10 cellular contexts compared by ENCODE assay signal in genomic region chr6:17972074-17972966, GRCh38. TPM values are rescaled to one million over a fixed set of nuclear protein-coding genes. Genes with fewer than 3 reads are reported as not detected.
DNase-seq lines count a peak whose midpoint lies in the region; ATAC-seq and TF ChIP-seq lines count a peak whose summit lies in the region.
"Had no signal": no experiment of that assay in that cellular context is flagged by ENCODE, and none has a peak within 500 bp of the region (broad histone marks: within the 10 kb centered on the region; RNA-seq: fewer than 3 reads in every experiment).

No MANE protein-coding gene starts in this region.

- BruUV-seq in HCT116 (replicated peaks; lab: Mats Ljungman, UMichigan), result no TSS peak

- intact Hi-C loops in HCT116 (cut with micrococcal nuclease), result no loop called here
- intact Hi-C loops in ascending aorta (cut with DNase I), result no loop called here
- intact Hi-C loops in right cardiac atrium (cut with DNase I), result loop anchor here in 1 of 4 donors (5.0 kb wide), 1 partner anchor 40 kb away; no protein-coding TSS in a partner anchor
- intact Hi-C loops in sciatic nerve (cut with DNase I), result no loop called here

- POLR2A ChIA-PET in HCT116 (lab: Charles Lee), result no interaction called here

- peaks cover 10 to 23% of the 10 kb centered on the region in 2 experiments; a peak in 3 of 4 replicates for H3K4me1 ChIP-seq in HCT116 (ENCODE audit: control insufficient read depth in 1 of 2, insufficient read depth in 2 of 2, low read length in 2 of 2)
- H3K4me1 ChIP-seq in ascending aorta, result peaks cover 0 to 39% of the 10 kb centered on the region in 2 donors
- peaks cover 19% of the 10 kb centered on the region for H3K4me1 ChIP-seq in right cardiac atrium (ENCODE audit: control insufficient read depth, insufficient read depth, low read length)
- no peaks in the 10 kb centered on the region for H3K4me1 ChIP-seq in effector memory CD4-positive, alpha-beta T cell (ENCODE audit: control insufficient read depth, insufficient read depth, low read length, poor library complexity, severe bottlenecking)

- H3K4me3 ChIP-seq in HCT116 (replicated peaks in 1 of 2; ENCODE audit: low read depth in 1 of 2, low read length in 2 of 2), result no peak overlapping the region
- H3K4me3 ChIP-seq in ascending aorta, result no peak overlapping the region
- H3K4me3 ChIP-seq in right cardiac atrium (ENCODE audit: low read length), result peak overlapping the region; percentile 3
- H3K4me3 ChIP-seq in effector memory CD4-positive, alpha-beta T cell (ENCODE audit: insufficient read depth, low read depth, low read length, poor library complexity, severe bottlenecking), result no peak overlapping the region

- ATAC-seq in HCT116 (no peak), right cardiac atrium (peak; percentile 40 to 70), sciatic nerve (peak; percentile 49)

- peaks cover 13% of the 10 kb centered on the region for H3K79me2 ChIP-seq in HCT116 (ENCODE audit: insufficient read depth, low read length)

- H3K9me3 ChIP-seq in HCT116 (ENCODE audit: control insufficient read depth in 1 of 2, insufficient read depth in 1 of 2, low read depth in 1 of 2, low read length in 2 of 2) (no peaks in the 10 kb centered on the region), ascending aorta (no peaks in the 10 kb centered on the region), right cardiac atrium (ENCODE audit: control insufficient read depth, low read length) (no peaks in the 10 kb centered on the region)
- no peaks in the 10 kb centered on the region for H3K9me3 ChIP-seq in effector memory CD4-positive, alpha-beta T cell (ENCODE audit: control insufficient read depth, low read length)

- TF ChIP-seq RAD21 in HCT116 (IDR thresholded peaks at IDR 0.05; ENCODE audit: low read depth), result no peak

- peak overlapping the region; percentile 52 for H3K4me2 ChIP-seq in HCT116 (ENCODE audit: low read length)

- TF ChIP-seq CTCF in HCT116 (IDR thresholded peaks at IDR 0.05 in 2 of 3, conservative IDR thresholded peaks at IDR 0.05 in 1 of 3; ENCODE audit: borderline replicate concordance in 1 of 3, insufficient read depth in 1 of 3, low read depth in 2 of 3, low read length in 2 of 3) (no peak), ascending aorta (IDR thresholded peaks at IDR 0.05) (no peak)

- H4K20me1 ChIP-seq in HCT116 (ENCODE audit: insufficient read depth), result no peaks in the 10 kb centered on the region

- H2AFZ ChIP-seq in HCT116 (ENCODE audit: low read depth, low read length, poor library complexity, severe bottlenecking), result no peak overlapping the region

- no peaks in the 10 kb centered on the region for H3K36me3 ChIP-seq in HCT116 (ENCODE audit: control insufficient read depth in 1 of 2, insufficient read depth in 2 of 2, low read length in 2 of 2)
- no peaks in the 10 kb centered on the region for H3K36me3 ChIP-seq in ascending aorta
- H3K36me3 ChIP-seq in effector memory CD4-positive, alpha-beta T cell (ENCODE audit: control insufficient read depth, insufficient read depth, low read length), result no peaks in the 10 kb centered on the region

- WGBS in right cardiac atrium, result 38% methylated on average over 7 of the region's 7 CpGs

- H3K27ac ChIP-seq in HCT116 (ENCODE audit: low read depth, low read length), result no peak overlapping the region
- H3K27ac ChIP-seq in ascending aorta, result peak overlapping the region; percentile 35 to 41
- H3K27ac ChIP-seq in right cardiac atrium (ENCODE audit: low read length), result peak overlapping the region; percentile 79
- H3K27ac ChIP-seq in effector memory CD4-positive, alpha-beta T cell (ENCODE audit: insufficient read depth, low read length, poor library complexity, severe bottlenecking), result no peak overlapping the region

- RAD21 ChIA-PET in HCT116 (lab: Charles Lee; ENCODE audit: low non-redundant PET in 1 of 2, low total read pairs in 2 of 2, uncharacterized antibody in 2 of 2, unreplicated experiment in 2 of 2), result no interaction called here

- H3K9me2 ChIP-seq in HCT116 (ENCODE audit: insufficient read depth), result no peaks in the 10 kb centered on the region

- CTCF ChIA-PET in HCT116 (lab: Charles Lee), result no interaction called here

- no peak for DNase-seq in HCT116 (ENCODE audit: low read depth, low spot score)
- DNase-seq in ascending aorta (ENCODE audit: low spot score in 2 of 2), result no peak
- no peak for DNase-seq in right cardiac atrium
- DNase-seq in sciatic nerve (ENCODE audit: low spot score), result no peak
- no peak for DNase-seq in RPMI8226
- no peak for DNase-seq in activated gamma-delta T cell treated with Interleukin-2 at 50 U/mL for 16 hours
- no peak for DNase-seq in globus pallidus (ENCODE audit: low spot score)
- no peak for DNase-seq in effector memory CD4-positive, alpha-beta T cell
- DNase-seq: CD4-positive, alpha-beta memory T cell; NCI-H2029 had no signal

- H3K27me3 ChIP-seq in HCT116 (ENCODE audit: insufficient read depth, low read length), result no peaks in the 10 kb centered on the region
- H3K27me3 ChIP-seq in ascending aorta, result no peaks in the 10 kb centered on the region
- no peaks in the 10 kb centered on the region for H3K27me3 ChIP-seq in right cardiac atrium (ENCODE audit: control insufficient read depth, insufficient read depth)
- H3K27me3 ChIP-seq in effector memory CD4-positive, alpha-beta T cell (replicated peaks; ENCODE audit: control insufficient read depth, insufficient read depth, low read length, poor library complexity, severe bottlenecking), result no peaks in the 10 kb centered on the region

- peak overlapping the region; percentile 2; the same call in 1 of the 2 replicates for H3K9ac ChIP-seq in HCT116 (ENCODE audit: low read length)

- no peak for TF ChIP-seq POLR2A in HCT116 (IDR thresholded peaks at IDR 0.05; ENCODE audit: borderline replicate concordance, extremely low read depth, insufficient read depth, insufficient read length)

TF ChIP-seq in HCT116, 20 proteins besides CTCF, POLR2A, EP300 and RAD21:
- TF ChIP-seq EZH2phosphoT487 (IDR thresholded peaks at IDR 0.05; ENCODE audit: borderline replicate concordance), result no peak
- no peak for TF ChIP-seq ELF1 (IDR thresholded peaks at IDR 0.05; ENCODE audit: borderline replicate concordance, low read depth)
- no peak for TF ChIP-seq EZH2 (IDR thresholded peaks at IDR 0.05)
- TF ChIP-seq SIN3A (IDR thresholded peaks at IDR 0.05; ENCODE audit: low read depth), result no peak
- no peak for TF ChIP-seq SRF (IDR thresholded peaks at IDR 0.05; ENCODE audit: low read depth)
- TF ChIP-seq CBX3 (IDR thresholded peaks at IDR 0.05; ENCODE audit: low read depth), result no peak
- TF ChIP-seq SP1 (IDR thresholded peaks at IDR 0.05; ENCODE audit: low read depth), result no peak
- no peak for TF ChIP-seq ZNF274 (IDR thresholded peaks at IDR 0.05; ENCODE audit: low read depth, low read length)
- no peak for TF ChIP-seq ATF3 (IDR thresholded peaks at IDR 0.05)
- no peak for TF ChIP-seq EGR1 (IDR thresholded peaks at IDR 0.05; ENCODE audit: low read depth)

RNA-seq across cellular contexts. Expression of gene KIF13A, which starts 15.1 kb away (rescaled TPM):
- total RNA-seq in HCT116 (2021; ENCODE audit: unreplicated experiment) (23.1 TPM), ascending aorta (28.9 TPM), right cardiac atrium (10 to 100 TPM; 59.8 to 79.6 (median 73.3) TPM), sciatic nerve (72.8 TPM)
- polyA plus RNA-seq in HCT116 (2012), result 9.2 and 12.0 TPM in 2 replicates
- polyA plus RNA-seq in right cardiac atrium, result 27.2 TPM

Comparison
In these comparisons a context has a peak if more than half of its experiments do, and no peak if none do; other contexts are left out.
1. H3K27ac ChIP-seq: peak in ascending aorta (2 of 2) and right cardiac atrium (single experiment); none in HCT116 (single experiment) and effector memory CD4-positive, alpha-beta T cell (single experiment).